28 cellular contexts compared by ENCODE assay signal in the genomic region with DNA sequence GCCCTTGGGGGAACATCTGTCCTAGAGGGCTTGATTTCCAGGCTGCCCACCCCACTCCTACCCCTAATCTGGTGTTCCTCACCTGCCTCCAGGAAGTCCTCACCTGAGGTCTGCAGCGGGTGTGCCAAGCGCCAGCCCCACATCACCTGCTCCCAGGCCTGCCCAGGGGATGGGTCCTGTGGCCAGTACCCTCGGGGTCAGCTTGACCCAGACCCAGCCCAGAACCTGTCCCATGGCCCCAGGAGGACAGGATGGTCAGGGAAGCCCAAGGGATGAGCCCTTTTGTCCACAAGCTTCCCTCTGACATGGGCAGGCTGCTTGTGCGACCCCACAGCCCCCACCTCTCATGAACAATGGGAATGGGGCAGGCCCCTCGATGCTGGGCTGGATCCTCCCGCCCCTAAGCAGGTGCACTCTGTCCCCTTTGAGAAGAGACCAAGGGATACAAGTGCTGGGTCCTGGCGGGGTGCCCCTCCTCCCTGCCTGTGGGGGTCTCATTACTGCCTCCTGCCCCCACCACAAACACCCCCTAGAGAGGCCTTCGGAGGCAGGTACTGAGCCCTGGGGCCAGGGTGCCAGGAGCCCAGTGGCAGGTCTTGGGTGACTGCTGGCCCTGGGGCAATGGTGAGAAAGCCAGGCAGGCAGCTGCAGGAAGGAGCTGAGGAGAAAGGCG. TPM values are rescaled to one million over a fixed set of nuclear protein-coding genes. Genes with fewer than 3 reads are reported as not detected.
DNase-seq lines count a peak whose midpoint lies in the region; ATAC-seq and TF ChIP-seq lines count a peak whose summit lies in the region.
"Had no signal": no experiment of that assay in that cellular context is flagged by ENCODE, and none has a peak within 500 bp of the region (broad histone marks: within the 10 kb centered on the region; RNA-seq: fewer than 3 reads in every experiment).

No MANE protein-coding gene starts in this region.

- WGBS in right cardiac atrium = 96% methylated on average over 9 of the region's 9 CpGs
- 93 to 97% methylated on average over 7 of the region's 9 CpGs for WGBS in lower leg skin, 2 donors

- ATAC-seq in right cardiac atrium = no peak
- ATAC-seq in gastrocnemius medialis = no peak
- ATAC-seq: GM12878, HepG2 had no signal

- H3K36me3 ChIP-seq in gastrocnemius medialis = peaks cover 0 to 2% of the 10 kb centered on the region in 2 donors

- H3K9me3 Mint-ChIP-seq in activated CD4-positive, alpha-beta T cell treated with anti-CD3 and anti-CD28 coated beads, Interleukin-2, amount 10 ng/mL, durations not matched to agents 7 days and 5 days = no peaks in the 10 kb centered on the region
- no peaks in the 10 kb centered on the region for H3K9me3 Mint-ChIP-seq in IgD-negative memory B cell
- H3K9me3 Mint-ChIP-seq: CD4-positive, alpha-beta memory T cell; H9 had no signal

- POLR2A ChIA-PET in activated CD4-positive, alpha-beta T cell treated with anti-CD3 and anti-CD28 coated beads, Interleukin-2, amount 10 ng/mL, durations not matched to agents 7 days and 5 days (lab: Charles Lee) = no interaction called here

- no peaks in the 10 kb centered on the region for H3K27me3 Mint-ChIP-seq in activated CD4-positive, alpha-beta T cell treated with anti-CD3 and anti-CD28 coated beads, Interleukin-2, amount 10 ng/mL, durations not matched to agents 7 days and 5 days
- H3K27me3 Mint-ChIP-seq in IgD-negative memory B cell = no peaks in the 10 kb centered on the region
- H3K27me3 Mint-ChIP-seq: CD4-positive, alpha-beta memory T cell had no signal

- H3K9me3 ChIP-seq in right cardiac atrium (ENCODE audit: control insufficient read depth, low read length) = no peaks in the 10 kb centered on the region
- no peaks in the 10 kb centered on the region for H3K9me3 ChIP-seq in gastrocnemius medialis
- H3K9me3 ChIP-seq: BLaER1 had no signal

- TF ChIP-seq CTCF in gastrocnemius medialis (IDR thresholded peaks at IDR 0.05 in 4 of 5, conservative IDR thresholded peaks at IDR 0.05 in 1 of 5) (no peak), lower leg skin (IDR thresholded peaks at IDR 0.05) (no peak)

- DNase-seq in activated CD4-positive, alpha-beta T cell treated with anti-CD3 and anti-CD28 coated beads, Interleukin-2, amount 10 ng/mL, durations not matched to agents 7 days and 5 days = no peak
- no peak for DNase-seq in activated CD4-positive, alpha-beta T cell treated with anti-CD3 and anti-CD28 coated beads, Interleukin-2, amount 50 U/mL, for 1 hour
- peak; percentile 23 to 61 (median 49) for DNase-seq in right cardiac atrium
- DNase-seq in gastrocnemius medialis = no peak
- DNase-seq in glomerular visceral epithelial cell (ENCODE audit: extremely low spot score) = no peak
- DNase-seq in LoVo (ENCODE audit: low spot score) = no peak
- no peak for DNase-seq in lower leg skin (ENCODE audit: low spot score in 2 of 2)
- DNase-seq: ACHN; DND-41; GM23248; KBM-7; NCI-H1105; NCI-H146; NCI-H2029; NCI-H2171; NCI-H345; NCI-H524; NCI-H774; NK-92 treated with Interleukin-12 subunit alpha and Interleukin-12 subunit beta, amount 100 ng/mL, for 24 hours had no signal

- in situ Hi-C loops in gastrocnemius medialis (cut with MboI; ENCODE audit: low sequenced_read_pairs in 4 of 4) = no loop called here

- H3K27ac Mint-ChIP-seq in activated CD4-positive, alpha-beta T cell treated with anti-CD3 and anti-CD28 coated beads, Interleukin-2, amount 10 ng/mL, durations not matched to agents 7 days and 5 days = peak overlapping the region; percentile 42
- peak overlapping the region in 2 of 3 donors; percentile 19 to 71 for H3K27ac Mint-ChIP-seq in IgD-negative memory B cell
- H3K27ac Mint-ChIP-seq: H9 had no signal

- peaks cover 25% of the 10 kb centered on the region for H3K4me1 Mint-ChIP-seq in activated CD4-positive, alpha-beta T cell treated with anti-CD3 and anti-CD28 coated beads, Interleukin-2, amount 10 ng/mL, durations not matched to agents 7 days and 5 days
- peaks cover 6 to 15% (median 14%) of the 10 kb centered on the region in 3 donors for H3K4me1 Mint-ChIP-seq in IgD-negative memory B cell

- H3K4me3 ChIP-seq in right cardiac atrium (ENCODE audit: low read length) (no peak overlapping the region), gastrocnemius medialis (no peak overlapping the region), lower leg skin (ENCODE audit: low read depth, poor library complexity, severe bottlenecking) (no peak overlapping the region)
- H3K4me3 ChIP-seq: BLaER1, GM12878, GM23248 had no signal

- no peak for TF ChIP-seq POLR2A in gastrocnemius medialis (IDR thresholded peaks at IDR 0.05)
- TF ChIP-seq POLR2A in lower leg skin (IDR thresholded peaks at IDR 0.05) = no peak

- H3K27me3 ChIP-seq in right cardiac atrium (ENCODE audit: control insufficient read depth, insufficient read depth) (no peaks in the 10 kb centered on the region), gastrocnemius medialis (no peaks in the 10 kb centered on the region)
- H3K27me3 ChIP-seq: BLaER1 had no signal

- no peak overlapping the region for H3K4me3 Mint-ChIP-seq in activated CD4-positive, alpha-beta T cell treated with anti-CD3 and anti-CD28 coated beads, Interleukin-2, amount 10 ng/mL, durations not matched to agents 7 days and 5 days
- H3K4me3 Mint-ChIP-seq in IgD-negative memory B cell = no peak overlapping the region

- H3K4me1 ChIP-seq in right cardiac atrium (ENCODE audit: control insufficient read depth, insufficient read depth, low read length) (peaks cover 10% of the 10 kb centered on the region), gastrocnemius medialis (peaks cover 69 to 72% of the 10 kb centered on the region in 2 donors)

- H3K27ac ChIP-seq in right cardiac atrium (ENCODE audit: low read length) = no peak overlapping the region
- H3K27ac ChIP-seq in gastrocnemius medialis = peak overlapping the region; percentile 88 to 99 (median 91)
- H3K27ac ChIP-seq: 22Rv1, BLaER1, GM23248, HL-60 had no signal

- CTCF ChIA-PET in activated CD4-positive, alpha-beta T cell treated with anti-CD3 and anti-CD28 coated beads, Interleukin-2, amount 10 ng/mL, durations not matched to agents 7 days and 5 days (lab: Charles Lee) = interaction anchor here (2.1 kb wide), 1 partner anchor 11 kb away, joined by 6 read pairs; no protein-coding TSS in a partner anchor

- intact Hi-C loops in right cardiac atrium (cut with DNase I) = no loop called here
- intact Hi-C loops in gastrocnemius medialis (cut with DNase I; ENCODE audit: low total_unique reads) = loop anchor here (5.0 kb wide), 1 partner anchor 106 kb away; a partner anchor contains a TSS
- intact Hi-C loops in lower leg skin (cut with DNase I; ENCODE audit: low total_unique reads) = no loop called here

- peaks cover 6% of the 10 kb centered on the region for H3K36me3 Mint-ChIP-seq in activated CD4-positive, alpha-beta T cell treated with anti-CD3 and anti-CD28 coated beads, Interleukin-2, amount 10 ng/mL, durations not matched to agents 7 days and 5 days (ENCODE audit: low read depth)
- H3K36me3 Mint-ChIP-seq in IgD-negative memory B cell = no peaks in the 10 kb centered on the region

RNA-seq across cellular contexts. Expression of a gene that starts 3.2 kb away (rescaled TPM):
- 10 to 100 TPM; 40.0 to 42.8 TPM for total RNA-seq in activated CD4-positive, alpha-beta T cell treated with anti-CD3 and anti-CD28 coated beads, Interleukin-2, amount 10 ng/mL, durations not matched to agents 7 days and 5 days
- 22.4 TPM for polyA plus RNA-seq in IgD-negative memory B cell
- total RNA-seq in right cardiac atrium = 10 to 100 TPM; 49.5 to 77.8 (median 65.5) TPM
- polyA plus RNA-seq in right cardiac atrium = 52.5 TPM
- total RNA-seq in gastrocnemius medialis = 100 to 1,000 TPM in 2 of 4 donors, 10 to 100 TPM in 2; 66.4 to 154 (median 117) TPM
- total RNA-seq in lower leg skin = 100 to 1,000 TPM; 117 to 216 (median 138) TPM

RNA-seq across cellular contexts. Expression of a gene that starts 13.4 kb away (rescaled TPM):
- total RNA-seq in activated CD4-positive, alpha-beta T cell treated with anti-CD3 and anti-CD28 coated beads, Interleukin-2, amount 10 ng/mL, durations not matched to agents 7 days and 5 days = 1 to 10 TPM; 1.8 to 2.3 TPM
- polyA plus RNA-seq in IgD-negative memory B cell (0.93 TPM), right cardiac atrium (15.8 TPM)
- total RNA-seq in right cardiac atrium (10 to 100 TPM; 18.7 to 22.4 (median 19.9) TPM), gastrocnemius medialis (under 1 TPM in 1 of 4 donors, not detected in 3; 0.62 TPM), lower leg skin (1 to 10 TPM; 2.1 to 3.9 (median 3.2) TPM)
- total RNA-seq: GM23248 had no signal

RNA-seq across cellular contexts. Expression of a gene that starts 18.6 kb away (rescaled TPM):
- total RNA-seq in activated CD4-positive, alpha-beta T cell treated with anti-CD3 and anti-CD28 coated beads, Interleukin-2, amount 10 ng/mL, durations not matched to agents 7 days and 5 days = 1 to 10 TPM; 6.2 to 7.9 TPM
- not detected for polyA plus RNA-seq in IgD-negative memory B cell
- under 1 TPM; 0.47 to 0.97 (median 0.80) TPM for total RNA-seq in right cardiac atrium
- polyA plus RNA-seq in right cardiac atrium = 0.68 TPM
- 1 to 10 TPM in 1 of 4 donors, under 1 TPM in 2, not detected in 1; 0.20 to 1.3 (median 0.94) TPM for total RNA-seq in gastrocnemius medialis
- 10 to 100 TPM; 10.5 to 18.9 (median 13.3) TPM for total RNA-seq in lower leg skin
- total RNA-seq: HT-29 had no signal

RNA-seq across cellular contexts. Expression of a gene that starts 40.3 kb away (rescaled TPM):
- 10 to 100 TPM; 42.0 to 44.3 TPM for total RNA-seq in activated CD4-positive, alpha-beta T cell treated with anti-CD3 and anti-CD28 coated beads, Interleukin-2, amount 10 ng/mL, durations not matched to agents 7 days and 5 days
- polyA plus RNA-seq in IgD-negative memory B cell (19.9 TPM), right cardiac atrium (27.0 TPM)
- total RNA-seq in right cardiac atrium (10 to 100 TPM; 18.8 to 20.6 (median 19.7) TPM), gastrocnemius medialis (10 to 100 TPM; 19.5 to 49.0 (median 42.2) TPM), lower leg skin (10 to 100 TPM; 19.4 to 42.3 (median 21.8) TPM)

RNA-seq across cellular contexts. Expression of a gene that starts 43.9 kb away (rescaled TPM):
- total RNA-seq in activated CD4-positive, alpha-beta T cell treated with anti-CD3 and anti-CD28 coated beads, Interleukin-2, amount 10 ng/mL, durations not matched to agents 7 days and 5 days = 100 to 1,000 TPM; 128 to 130 TPM
- polyA plus RNA-seq in IgD-negative memory B cell (176 TPM), right cardiac atrium (130 TPM)
- total RNA-seq in right cardiac atrium (100 to 1,000 TPM; 112 to 115 (median 113) TPM), gastrocnemius medialis (100 to 1,000 TPM; 141 to 235 (median 208) TPM), lower leg skin (100 to 1,000 TPM in 3 of 4 donors, 10 to 100 TPM in 1; 96.4 to 163 (median 123) TPM)

Comparison
In these comparisons a context has a peak if more than half of its experiments do, and no peak if none do; other contexts are left out.
1. DNase-seq: peak in right cardiac atrium (3 of 3); none in activated CD4-positive, alpha-beta T cell treated with anti-CD3 and anti-CD28 coated beads, Interleukin-2, amount 10 ng/mL, durations not matched to agents 7 days and 5 days (single experiment), activated CD4-positive, alpha-beta T cell treated with anti-CD3 and anti-CD28 coated beads, Interleukin-2, amount 50 U/mL, for 1 hour (single experiment), gastrocnemius medialis (0 of 2), glomerular visceral epithelial cell (single experiment), LoVo (single experiment) and lower leg skin (0 of 2).
2. RNA of a gene that starts 13.4 kb away (total RNA-seq): 18.7 to 22.4 TPM in right cardiac atrium; 2.1 to 3.9 TPM in lower leg skin, 1.8 to 2.3 TPM in activated CD4-positive, alpha-beta T cell treated with anti-CD3 and anti-CD28 coated beads, Interleukin-2, amount 10 ng/mL, durations not matched to agents 7 days and 5 days and 0.62 TPM in gastrocnemius medialis; every median in the first group is over 4 times any median in the second.